ENCODE assay signal across 8 cellular contexts in genomic region chr4:54226399-54227260, GRCh38. TPM values are rescaled to one million over a fixed set of nuclear protein-coding genes. Genes with fewer than 3 reads are reported as not detected.
A peak's percentile ranks its signal among the peaks of the same experiment; 100 is the strongest.
DNase-seq lines count a peak whose midpoint lies in the region; ATAC-seq and TF ChIP-seq lines count a peak whose summit lies in the region.

No MANE protein-coding gene starts in this region.

- H3K36me3 ChIP-seq in mesenchymal stem cell (ENCODE audit: control insufficient read depth in 1 of 2, insufficient read depth in 2 of 2, low read depth in 1 of 2, low read length in 2 of 2) (peaks cover 0 to 12% of the 10 kb centered on the region in 2 experiments), upper lobe of left lung (no peaks in the 10 kb centered on the region)

- H2BK120ac ChIP-seq in mesenchymal stem cell (ENCODE audit: low read depth, low read length), result peak overlapping the region; percentile 54

- H3K4me1 ChIP-seq in mesenchymal stem cell (ENCODE audit: control insufficient read depth, insufficient read depth, low read depth, low read length), result peaks cover 43% of the 10 kb centered on the region
- H3K4me1 ChIP-seq in upper lobe of left lung, result peaks cover 42 to 59% (median 49%) of the 10 kb centered on the region in 4 donors

- no peak overlapping the region for H3K27ac ChIP-seq in mesenchymal stem cell (ENCODE audit: low read length, poor library complexity, severe bottlenecking)
- peak overlapping the region; percentile 31 to 76 (median 65) for H3K27ac ChIP-seq in upper lobe of left lung

- peak overlapping the region in 1 of 2 experiments; percentile 15 for H3K23ac ChIP-seq in mesenchymal stem cell (ENCODE audit: low read length in 2 of 2)

- H3K9ac ChIP-seq in mesenchymal stem cell (ENCODE audit: low read length), result peak overlapping the region; percentile 99

- peak overlapping the region; percentile 76 for H4K8ac ChIP-seq in mesenchymal stem cell (ENCODE audit: low read length)

- TF ChIP-seq EP300 in upper lobe of left lung (IDR thresholded peaks at IDR 0.05), result no peak

- TF ChIP-seq POLR2A in upper lobe of left lung (IDR thresholded peaks at IDR 0.05), result peak in 2 of 4 donors; percentile 34 to 52

- peak overlapping the region; percentile 60 for H3K4me3 Mint-ChIP-seq in activated naive CD4-positive, alpha-beta T cell treated with anti-CD3 and anti-CD28 coated beads for 36 hours

- no peak for TF ChIP-seq CTCF in upper lobe of left lung (IDR thresholded peaks at IDR 0.05)

- peak overlapping the region; percentile 78 to 81 for H3K4ac ChIP-seq in mesenchymal stem cell (ENCODE audit: low read depth in 1 of 2, low read length in 2 of 2)

- peaks cover 87% of the 10 kb centered on the region for H3K27me3 Mint-ChIP-seq in activated naive CD4-positive, alpha-beta T cell treated with anti-CD3 and anti-CD28 coated beads for 36 hours (ENCODE audit: low read depth)

- H2AFZ ChIP-seq in mesenchymal stem cell (ENCODE audit: low read depth, low read length), result peak overlapping the region; percentile 18

- no peaks in the 10 kb centered on the region for H3K79me1 ChIP-seq in mesenchymal stem cell (replicated peaks; ENCODE audit: low read length, poor library complexity, severe bottlenecking)

- H3K4me1 Mint-ChIP-seq in activated naive CD4-positive, alpha-beta T cell treated with anti-CD3 and anti-CD28 coated beads for 36 hours (ENCODE audit: low read depth), result peaks cover 43% of the 10 kb centered on the region

- H4K91ac ChIP-seq in mesenchymal stem cell (ENCODE audit: low read length), result peak overlapping the region; percentile 88

- H3K9me3 ChIP-seq in mesenchymal stem cell (ENCODE audit: control insufficient read depth, low read length), result no peaks in the 10 kb centered on the region
- no peaks in the 10 kb centered on the region for H3K9me3 ChIP-seq in upper lobe of left lung

- H2BK15ac ChIP-seq in mesenchymal stem cell (ENCODE audit: low read depth, poor library complexity, severe bottlenecking), result peak overlapping the region; percentile 75

- no peak overlapping the region for H2AK5ac ChIP-seq in mesenchymal stem cell (ENCODE audit: low read length, severe bottlenecking)

- H3K36me3 Mint-ChIP-seq in activated naive CD4-positive, alpha-beta T cell treated with anti-CD3 and anti-CD28 coated beads for 36 hours (ENCODE audit: low read depth), result no peaks in the 10 kb centered on the region

- DNase-seq in activated naive CD4-positive, alpha-beta T cell treated with anti-CD3 and anti-CD28 coated beads for 36 hours, result peak; percentile 13
- no peak for DNase-seq in activated naive CD4-positive, alpha-beta T cell (lab: John Stamatoyannopoulos, UW)
- DNase-seq in dermis blood vessel endothelial cell (peak; percentile 33), mesenchymal stem cell (peak; percentile 87), upper lobe of left lung (peak; percentile 46 to 81), NCI-H1092 (lab: John Stamatoyannopoulos, UW) (no peak), RKO (ENCODE audit: low spot score) (no peak)

- H3K18ac ChIP-seq in mesenchymal stem cell (ENCODE audit: low read depth in 1 of 2, low read length in 2 of 2), result peak overlapping the region; percentile 88 to 93

- peak; percentile 65 to 69 for ATAC-seq in upper lobe of left lung (ENCODE audit: low FRiP score in 2 of 2)
- no peak for ATAC-seq in GM19023 (IDR thresholded peaks at IDR 0.05; ENCODE audit: unreplicated experiment)

- 8% methylated on average over 46 of the region's 47 CpGs for WGBS in mesenchymal stem cell
- 5 to 10% methylated on average over 21 to 47 of the region's 47 CpGs for WGBS in upper lobe of left lung, 2 donors

- H3K27ac Mint-ChIP-seq in activated naive CD4-positive, alpha-beta T cell treated with anti-CD3 and anti-CD28 coated beads for 36 hours, result no peak overlapping the region

- no peaks in the 10 kb centered on the region for H3K9me3 Mint-ChIP-seq in activated naive CD4-positive, alpha-beta T cell treated with anti-CD3 and anti-CD28 coated beads for 36 hours

- peaks cover 0 to 42% of the 10 kb centered on the region in 2 experiments for H3K27me3 ChIP-seq in mesenchymal stem cell (ENCODE audit: control insufficient read depth in 1 of 2, insufficient read depth in 1 of 2, low read length in 2 of 2)
- H3K27me3 ChIP-seq in upper lobe of left lung, result peaks cover 0 to 60% (median 42%) of the 10 kb centered on the region in 4 donors

- H2BK5ac ChIP-seq in mesenchymal stem cell (ENCODE audit: low read depth, low read length, poor library complexity, severe bottlenecking), result peak overlapping the region; percentile 67

- no peak overlapping the region for H3K14ac ChIP-seq in mesenchymal stem cell (ENCODE audit: low read length in 2 of 2)

- peak overlapping the region; percentile 100 for H3K4me2 ChIP-seq in mesenchymal stem cell (ENCODE audit: low read length, poor library complexity, severe bottlenecking)

- H2BK12ac ChIP-seq in mesenchymal stem cell (ENCODE audit: low read length in 2 of 2), result peak overlapping the region; percentile 63 to 92

- intact Hi-C loops in activated naive CD4-positive, alpha-beta T cell treated with anti-CD3 and anti-CD28 coated beads for 36 hours (cut with micrococcal nuclease), result loop anchor here (5.0 to 10.0 kb wide), 3 partner anchors 632 to 849 kb away; partner anchors contain the start of genes FIP1L1 and LNX1

- H3K4me3 ChIP-seq in mesenchymal stem cell (ENCODE audit: insufficient read depth in 1 of 2, low read depth in 1 of 2, low read length in 2 of 2) (peak overlapping the region; percentile 40 to 93), upper lobe of left lung (peak overlapping the region in 3 of 4 donors; percentile 25 to 60 (median 46))

- CTCF ChIA-PET in activated naive CD4-positive, alpha-beta T cell treated with anti-CD3 and anti-CD28 coated beads for 36 hours (lab: Charles Lee), result interaction anchor here (0.5 to 3.0 kb wide), 6 partner anchors 7 to 1560 kb away, joined by 3 to 19 read pairs (median 4); no protein-coding TSS in a partner anchor

RNA-seq across cellular contexts. Expression of gene PDGFRA, which starts 2.5 kb away (rescaled TPM):
- not detected for total RNA-seq in activated naive CD4-positive, alpha-beta T cell treated with anti-CD3 and anti-CD28 coated beads for 36 hours
- total RNA-seq in dermis blood vessel endothelial cell (0.65 and 1.5 TPM in 2 replicates), upper lobe of left lung (100 to 1,000 TPM in 2 of 6 donors, 10 to 100 TPM in 4; 60.5 to 136 (median 77.0) TPM)
- 343 TPM for polyA plus RNA-seq in mesenchymal stem cell (2013, experiment 1 of 2)
- polyA plus RNA-seq in mesenchymal stem cell (2013, experiment 2 of 2), result 347 TPM

Comparison
In these comparisons a context has a peak if more than half of its experiments do, and no peak if none do; other contexts are left out.
1. DNase-seq: peak in activated naive CD4-positive, alpha-beta T cell treated with anti-CD3 and anti-CD28 coated beads for 36 hours (single experiment), dermis blood vessel endothelial cell (single experiment), mesenchymal stem cell (single experiment) and upper lobe of left lung (2 of 2); none in activated naive CD4-positive, alpha-beta T cell (0 of 4), NCI-H1092 (single experiment) and RKO (single experiment).
2. RNA of gene PDGFRA, which starts 2.5 kb away (total RNA-seq): 60.5 to 136 TPM in upper lobe of left lung; 0.65 to 1.5 TPM in dermis blood vessel endothelial cell and not detected in activated naive CD4-positive, alpha-beta T cell treated with anti-CD3 and anti-CD28 coated beads for 36 hours; every median in the first group is over 10 times any median in the second.